In genomic region chr17:40615989-40616476, GRCh38 we compare ENCODE assay signal across 1 cellular context.
TF ChIP-seq lines count a peak whose summit lies in the region.

No MANE protein-coding gene starts in this region.

TF ChIP-seq in H1, 55 proteins besides CTCF, POLR2A, EP300 and RAD21:
- no peak for TF ChIP-seq EGR1 (IDR thresholded peaks at IDR 0.05; ENCODE audit: borderline replicate concordance, low read depth, low read length)
- no peak for TF ChIP-seq NANOG (IDR thresholded peaks at IDR 0.05; ENCODE audit: insufficient read depth, low read depth, low read length, poor library complexity, severe bottlenecking)
- TF ChIP-seq MAFK (IDR thresholded peaks at IDR 0.05; ENCODE audit: low read depth, low read length), result no peak
- no peak for TF ChIP-seq SAP30 (IDR thresholded peaks at IDR 0.05; ENCODE audit: insufficient read depth, insufficient replicate concordance, low read length)
- no peak for TF ChIP-seq CTBP2 (IDR thresholded peaks at IDR 0.05; ENCODE audit: borderline replicate concordance, insufficient read depth, insufficient read length, low read length)
- TF ChIP-seq KDM4A (IDR thresholded peaks at IDR 0.05; ENCODE audit: low read depth, low read length, severe bottlenecking), result no peak
- no peak for TF ChIP-seq FOSL1 (IDR thresholded peaks at IDR 0.05; ENCODE audit: insufficient read depth, low read depth, low read length)
- no peak for TF ChIP-seq CBX8 (IDR thresholded peaks at IDR 0.05; ENCODE audit: borderline replicate concordance, low read depth, low read length)
- TF ChIP-seq KDM5A (IDR thresholded peaks at IDR 0.05; ENCODE audit: low read length), result no peak
- no peak for TF ChIP-seq GABPA (IDR thresholded peaks at IDR 0.05; ENCODE audit: borderline replicate concordance, insufficient read depth, low read length)
- no peak for TF ChIP-seq ASH2L (IDR thresholded peaks at IDR 0.05; ENCODE audit: low read length)
- no peak for TF ChIP-seq TBP (IDR thresholded peaks at IDR 0.05; ENCODE audit: low read depth, low read length)
